ENCODE assay signal across 16 cellular contexts in the genomic region with DNA sequence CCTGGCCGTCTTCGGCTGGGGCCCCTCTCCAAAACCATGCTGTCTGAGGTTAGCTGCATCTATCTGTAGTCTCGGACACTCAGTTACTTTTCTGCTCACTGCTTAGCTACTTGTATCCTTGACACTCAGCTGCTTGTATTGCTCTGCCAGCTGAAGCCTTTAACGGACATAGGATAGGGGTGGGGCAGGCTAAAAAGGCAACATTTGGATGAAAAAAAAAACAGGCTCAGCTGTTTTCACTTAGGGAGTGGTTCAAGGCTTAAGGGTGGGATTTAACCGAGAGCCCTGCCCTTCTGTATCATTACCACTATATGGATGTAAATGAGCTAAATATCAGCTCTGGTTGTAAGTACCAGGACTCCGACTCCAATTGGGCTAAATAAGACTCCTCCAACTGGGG.
"Had no signal": no experiment of that assay in that cellular context is flagged by ENCODE, and none has a peak within 500 bp of the region (broad histone marks: within the 10 kb centered on the region; RNA-seq: fewer than 3 reads in every experiment).

No MANE protein-coding gene starts in this region.

- H3K4me3 ChIP-seq: colonic mucosa, lower lobe of right lung, tibial nerve, uterus had no signal

- DNase-seq: activated CD4-positive, alpha-beta T cell treated with anti-CD3 and anti-CD28 coated beads for 1 hour; activated naive CD4-positive, alpha-beta T cell; activated naive CD8-positive, alpha-beta T cell treated with anti-CD3 and anti-CD28 coated beads, Interleukin-2, amount 10 ng/mL, durations not matched to agents 7 days and 5 days; activated T-cell treated with anti-CD3 and anti-CD28 coated beads for 4 hours; colonic mucosa; foreskin keratinocyte; hippocampal formation; lower lobe of right lung; posterior cingulate gyrus; retina; stimulated activated CD4-positive, alpha-beta T cell treated with anti-CD3 and anti-CD28 coated beads, Interleukin-2, amount 100 ng/mL, for 24 hours; stimulated activated naive CD4-positive, alpha-beta T cell treated with Interleukin-2 at 50 U/mL for 16 hours; substantia nigra; uterus; WERI-Rb-1 had no signal

- H3K27me3 ChIP-seq: colonic mucosa, tibial nerve, uterus had no signal

- H3K4me1 ChIP-seq: colonic mucosa, foreskin keratinocyte, lower lobe of right lung, tibial nerve, uterus had no signal

- H3K27ac ChIP-seq: colonic mucosa, foreskin keratinocyte, lower lobe of right lung, tibial nerve, WERI-Rb-1 had no signal

- H3K36me3 ChIP-seq: colonic mucosa, lower lobe of right lung, tibial nerve, uterus, WERI-Rb-1 had no signal

- H3K9me3 ChIP-seq: colonic mucosa, lower lobe of right lung, tibial nerve, uterus had no signal
